14 cellular contexts compared by ENCODE assay signal in genomic region chr20:63855363-63856110, GRCh38. TPM values are rescaled to one million over a fixed set of nuclear protein-coding genes. Genes with fewer than 3 reads are reported as not detected.
DNase-seq lines count a peak whose midpoint lies in the region; ATAC-seq and TF ChIP-seq lines count a peak whose summit lies in the region.
"Had no signal": no experiment of that assay in that cellular context is flagged by ENCODE, and none has a peak within 500 bp of the region (broad histone marks: within the 10 kb centered on the region; RNA-seq: fewer than 3 reads in every experiment).

No MANE protein-coding gene starts in this region.

- DNase-seq in GM10266 (ENCODE audit: extremely low spot score), result peak; percentile 26
- DNase-seq in chondrocyte (ENCODE audit: low spot score), result no peak
- DNase-seq in iPS-NIHi11 (ENCODE audit: low spot score), result peak; percentile 41
- DNase-seq in stimulated activated CD4-positive, alpha-beta T cell treated with anti-CD3 and anti-CD28 coated beads, Interleukin-2, amount 100 ng/mL, for 24 hours, result no peak
- DNase-seq in T-helper 9 cell, result no peak
- no peak for DNase-seq in SHP77 treated with DMSO at 0.1 percent for 48 hours (lab: John Stamatoyannopoulos, UW)
- DNase-seq: central memory CD4-positive, alpha-beta T cell; HCEC 1CT; mucosa of descending colon had no signal

- no peaks in the 10 kb centered on the region for H3K9me3 Mint-ChIP-seq in chondrocyte (ENCODE audit: low read depth)
- H3K9me3 Mint-ChIP-seq: CD14-positive monocyte; stimulated activated memory B cell treated with anti-CD40 and anti-IgM and Interleukin-4, amounts not matched to agents 10 μg/mL and 1 μg/mL and 100 μg/mL, for 72 hours had no signal

- H3K27me3 Mint-ChIP-seq in chondrocyte (ENCODE audit: low read depth), result no peaks in the 10 kb centered on the region

- peak overlapping the region; percentile 12 for H3K4me3 ChIP-seq in skeletal muscle satellite cell (ENCODE audit: low read length)
- H3K4me3 ChIP-seq: mucosa of descending colon had no signal

- no peak overlapping the region for H3K27ac Mint-ChIP-seq in chondrocyte (ENCODE audit: unreplicated experiment)

- peaks cover 8% of the 10 kb centered on the region for H3K27me3 ChIP-seq in skeletal muscle satellite cell (ENCODE audit: control insufficient read depth, insufficient read depth, low read length)

- peak overlapping the region; percentile 51 for H3K9ac ChIP-seq in skeletal muscle satellite cell (ENCODE audit: low read depth, low read length)

- no peaks in the 10 kb centered on the region for H3K9me3 ChIP-seq in skeletal muscle satellite cell (replicated peaks; ENCODE audit: low read length)
- H3K9me3 ChIP-seq: mucosa of descending colon had no signal

- peak overlapping the region; percentile 60 for H3K4me2 ChIP-seq in skeletal muscle satellite cell (ENCODE audit: low read length)

- H3K36me3 ChIP-seq in skeletal muscle satellite cell (ENCODE audit: insufficient read depth, low read length), result no peaks in the 10 kb centered on the region

- peak overlapping the region; percentile 6 for H3K4me3 Mint-ChIP-seq in chondrocyte (ENCODE audit: unreplicated experiment)
- H3K4me3 Mint-ChIP-seq: stimulated activated memory B cell treated with anti-CD40 and anti-IgM and Interleukin-4, amounts not matched to agents 10 μg/mL and 1 μg/mL and 100 μg/mL, for 72 hours had no signal

- ATAC-seq in GM21367 (IDR thresholded peaks at IDR 0.05; ENCODE audit: unreplicated experiment), result no peak
- ATAC-seq: mucosa of descending colon; stimulated activated memory B cell treated with anti-CD40 and anti-IgM and Interleukin-4, amounts not matched to agents 10 μg/mL and 1 μg/mL and 100 μg/mL, for 72 hours had no signal

- peaks cover under 1% of the 10 kb centered on the region for H3K36me3 Mint-ChIP-seq in chondrocyte (ENCODE audit: low read depth)

- TF ChIP-seq CTCF in GM10266 (IDR thresholded peaks at IDR 0.05; ENCODE audit: control insufficient read depth, insufficient read depth, low read depth, missing control alignments) (no peak), chondrocyte (IDR thresholded peaks at IDR 0.05) (no peak)

- peaks cover 24% of the 10 kb centered on the region for H3K4me1 Mint-ChIP-seq in chondrocyte (ENCODE audit: low read depth)

- peaks cover 44% of the 10 kb centered on the region for H3K4me1 ChIP-seq in skeletal muscle satellite cell (ENCODE audit: control insufficient read depth, insufficient read depth, low read length)

RNA-seq across cellular contexts. Expression of gene ABHD16B, which starts 5.8 kb away (rescaled TPM):
- total RNA-seq in chondrocyte, result not detected in 3 replicates
- not detected in 2 replicates for total RNA-seq in skeletal muscle satellite cell (2012; rRNA removed)
- total RNA-seq: frontal cortex, mucosa of descending colon had no signal

RNA-seq across cellular contexts. Expression of gene TPD52L2, which starts 9.5 kb away (rescaled TPM):
- 102 to 141 TPM (median 138 TPM) in 3 replicates for total RNA-seq in chondrocyte
- total RNA-seq in skeletal muscle satellite cell (2012; rRNA removed), result 126 and 129 TPM in 2 replicates

RNA-seq across cellular contexts. Expression of gene ZBTB46, which starts 24.5 kb away (rescaled TPM):
- total RNA-seq in chondrocyte, result 5.9 to 8.3 TPM (median 6.0 TPM) in 3 replicates
- 1.0 and 1.3 TPM in 2 replicates for total RNA-seq in skeletal muscle satellite cell (2012; rRNA removed)

RNA-seq across cellular contexts. Expression of gene DNAJC5, which starts 39.4 kb away (rescaled TPM):
- total RNA-seq in chondrocyte, result 44.2 to 46.6 TPM (median 45.1 TPM) in 3 replicates
- total RNA-seq in skeletal muscle satellite cell (2012; rRNA removed), result 47.7 and 48.9 TPM in 2 replicates

Comparison
In these comparisons a context has a peak if more than half of its experiments do, and no peak if none do; other contexts are left out.
1. DNase-seq: peak in GM10266 (single experiment) and iPS-NIHi11 (single experiment); none in chondrocyte (single experiment), stimulated activated CD4-positive, alpha-beta T cell treated with anti-CD3 and anti-CD28 coated beads, Interleukin-2, amount 100 ng/mL, for 24 hours (0 of 2), T-helper 9 cell (single experiment) and SHP77 treated with DMSO at 0.1 percent for 48 hours (single experiment).